1 cellular context compared by ENCODE assay signal in the genomic region with DNA sequence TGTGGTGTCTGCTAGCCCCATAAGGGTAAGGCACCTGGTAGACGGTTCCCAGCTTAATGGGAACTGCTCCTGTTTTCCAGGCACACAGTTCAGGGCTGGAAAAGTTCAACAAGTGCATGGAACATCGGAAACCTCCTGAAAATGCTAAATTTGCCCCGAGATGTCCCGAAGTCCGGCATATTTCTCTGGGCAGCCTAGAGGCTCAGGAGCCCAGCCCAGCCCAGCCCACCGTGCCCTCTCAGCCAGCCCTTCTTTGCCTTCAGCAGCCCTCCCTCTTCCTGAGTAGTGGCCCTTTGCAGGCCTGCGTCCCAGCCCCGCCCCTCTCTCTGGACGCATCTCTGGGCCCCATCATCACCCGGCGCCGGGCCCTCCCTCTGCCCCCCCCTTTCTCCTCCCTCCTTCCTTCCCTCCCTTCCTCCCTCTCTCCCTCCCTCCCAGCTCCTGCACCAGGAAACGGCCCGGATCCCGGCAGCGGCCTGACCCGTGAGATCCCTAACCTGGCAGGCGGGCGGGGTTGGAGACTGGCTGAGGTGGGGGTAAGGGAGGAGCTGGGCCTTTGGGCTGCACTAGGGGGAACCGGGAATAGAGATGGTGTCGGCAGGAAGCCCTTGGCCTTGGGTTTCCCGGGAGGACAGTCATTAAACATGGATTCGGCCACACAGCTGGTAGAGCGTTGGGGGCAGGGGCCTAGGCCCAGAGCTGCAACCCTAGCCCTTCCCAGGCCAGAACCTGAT.
TF ChIP-seq lines count a peak whose summit lies in the region.

Gene BCL2L2, plus strand, starts transcription at position 422 of the 734 bp plus-strand sequence. CDS start 935 bp downstream, outside the sequence.

TF ChIP-seq in HepG2, 621 proteins besides CTCF, POLR2A, EP300 and RAD21 (continued from another document and continues in another):
- TF ChIP-seq, protein P1, sequence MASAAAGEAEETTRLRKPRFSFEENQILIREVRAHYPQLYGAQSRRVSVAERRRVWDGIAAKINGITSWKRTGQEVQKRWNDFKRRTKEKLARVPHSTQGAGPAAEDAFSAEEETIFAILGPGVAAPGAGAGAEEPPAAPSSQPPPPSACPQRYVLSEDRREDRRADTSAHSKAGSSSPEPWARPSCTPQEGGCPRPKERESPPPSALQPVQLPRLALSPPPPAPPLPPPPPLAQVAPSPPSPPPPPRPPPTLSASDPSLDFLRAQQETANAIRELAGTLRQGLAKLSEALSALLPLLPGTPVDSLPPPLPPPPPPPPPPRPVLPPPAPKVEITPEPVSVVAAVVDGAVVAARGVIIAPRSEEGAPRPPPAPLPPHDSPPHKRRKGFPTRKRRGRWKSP (CRISPR knock-in tag; IDR thresholded peaks at IDR 0.05), result no peak
- TF ChIP-seq SMAD9 (CRISPR knock-in tag; IDR thresholded peaks at IDR 0.05) (peak; percentile 95), FOSL1 (CRISPR knock-in tag; IDR thresholded peaks at IDR 0.05; ENCODE audit: borderline replicate concordance) (0 out of 2 replicates have a peak, but pooled peaks have one; percentile 26), ZNF644 (CRISPR knock-in tag; IDR thresholded peaks at IDR 0.05; ENCODE audit: low read depth) (peak; percentile 84), KAT2B (IDR thresholded peaks at IDR 0.05; ENCODE audit: borderline replicate concordance, low read depth, low read length) (no peak), PCBP2 (optimal IDR thresholded peaks at IDR 0.05; ENCODE audit: low read depth, low read length, poor library complexity, severe bottlenecking) (peak; percentile 100), ZNF276 (CRISPR knock-in tag; IDR thresholded peaks at IDR 0.05; ENCODE audit: low read depth) (peak; percentile 88), JUND (CRISPR knock-in tag; IDR thresholded peaks at IDR 0.05) (peak; percentile 38; the same call in 1 of the 2 replicates), ARNT (IDR thresholded peaks at IDR 0.05) (no peak), ZNF407 (CRISPR knock-in tag; IDR thresholded peaks at IDR 0.05; ENCODE audit: not compliant biosample characterization) (peak; percentile 99), ZNF282 (IDR thresholded peaks at IDR 0.05; ENCODE audit: partially characterized antibody) (no peak), MTF2 (CRISPR knock-in tag; IDR thresholded peaks at IDR 0.05; ENCODE audit: borderline replicate concordance) (no peak), CREBL2 (CRISPR knock-in tag; IDR thresholded peaks at IDR 0.05; ENCODE audit: borderline replicate concordance) (peak; percentile 52; the same call in 1 of the 2 replicates), ZMYM3 (CRISPR knock-in tag; IDR thresholded peaks at IDR 0.05) (no peak; the same call in 1 of the 2 replicates), ZNF468 (CRISPR knock-in tag; IDR thresholded peaks at IDR 0.05) (no peak), ZNF329 (CRISPR knock-in tag; IDR thresholded peaks at IDR 0.05; ENCODE audit: low read depth) (no peak), RFX5 (IDR thresholded peaks at IDR 0.05; ENCODE audit: low read depth, low read length) (peak; percentile 55), ZNF274 (CRISPR knock-in tag; IDR thresholded peaks at IDR 0.05) (peak; percentile 97), RNF2 (conservative IDR thresholded peaks at IDR 0.05; ENCODE audit: low read depth) (peak; percentile 42; the same call in 1 of the 2 replicates), TBP (CRISPR knock-in tag; IDR thresholded peaks at IDR 0.05) (no peak), ATF1 (CRISPR knock-in tag; IDR thresholded peaks at IDR 0.05) (no peak), ZNF839 (CRISPR knock-in tag; IDR thresholded peaks at IDR 0.05; ENCODE audit: borderline replicate concordance) (peak; percentile 95), GMEB1 (CRISPR knock-in tag; IDR thresholded peaks at IDR 0.05; ENCODE audit: borderline replicate concordance) (peak; percentile 92), ZNF510 (CRISPR knock-in tag; IDR thresholded peaks at IDR 0.05; ENCODE audit: low read depth) (peak; percentile 94; the same call in 1 of the 2 replicates), ZNF382 (CRISPR knock-in tag; IDR thresholded peaks at IDR 0.05; ENCODE audit: borderline replicate concordance) (no peak), ZBTB42 (CRISPR knock-in tag; IDR thresholded peaks at IDR 0.05) (0 out of 2 replicates have a peak, but pooled peaks have one; percentile 60), GTF2F1 (IDR thresholded peaks at IDR 0.05; ENCODE audit: low read length) (peak; percentile 84), ZNF446 (CRISPR knock-in tag; IDR thresholded peaks at IDR 0.05) (peak; percentile 91), ZNF121 (CRISPR knock-in tag; IDR thresholded peaks at IDR 0.05) (no peak), NKX3-1 (CRISPR knock-in tag; IDR thresholded peaks at IDR 0.05) (no peak; the same call in 1 of the 2 replicates), ZNF776 (CRISPR knock-in tag; IDR thresholded peaks at IDR 0.05) (peak; percentile 60; the same call in 1 of the 2 replicates), ZNF564 (CRISPR knock-in tag; IDR thresholded peaks at IDR 0.05) (no peak)
- TF ChIP-seq, protein P2, sequence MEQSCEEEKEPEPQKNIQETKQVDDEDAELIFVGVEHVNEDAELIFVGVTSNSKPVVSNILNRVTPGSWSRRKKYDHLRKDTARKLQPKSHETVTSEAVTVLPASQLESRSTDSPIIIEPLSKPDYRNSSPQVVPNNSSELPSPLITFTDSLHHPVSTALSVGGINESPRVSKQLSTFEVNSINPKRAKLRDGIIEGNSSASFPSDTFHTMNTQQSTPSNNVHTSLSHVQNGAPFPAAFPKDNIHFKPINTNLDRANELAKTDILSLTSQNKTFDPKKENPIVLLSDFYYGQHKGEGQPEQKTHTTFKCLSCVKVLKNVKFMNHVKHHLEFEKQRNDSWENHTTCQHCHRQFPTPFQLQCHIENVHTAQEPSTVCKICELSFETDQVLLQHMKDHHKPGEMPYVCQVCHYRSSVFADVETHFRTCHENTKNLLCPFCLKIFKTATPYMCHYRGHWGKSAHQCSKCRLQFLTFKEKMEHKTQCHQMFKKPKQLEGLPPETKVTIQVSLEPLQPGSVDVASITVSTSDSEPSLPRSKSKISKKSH (CRISPR knock-in tag; IDR thresholded peaks at IDR 0.05; ENCODE audit: borderline replicate concordance), result peak; percentile 90
- TF ChIP-seq, protein P3, sequence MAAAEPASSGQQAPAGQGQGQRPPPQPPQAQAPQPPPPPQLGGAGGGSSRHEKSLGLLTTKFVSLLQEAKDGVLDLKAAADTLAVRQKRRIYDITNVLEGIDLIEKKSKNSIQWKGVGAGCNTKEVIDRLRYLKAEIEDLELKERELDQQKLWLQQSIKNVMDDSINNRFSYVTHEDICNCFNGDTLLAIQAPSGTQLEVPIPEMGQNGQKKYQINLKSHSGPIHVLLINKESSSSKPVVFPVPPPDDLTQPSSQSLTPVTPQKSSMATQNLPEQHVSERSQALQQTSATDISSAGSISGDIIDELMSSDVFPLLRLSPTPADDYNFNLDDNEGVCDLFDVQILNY (CRISPR knock-in tag; conservative IDR thresholded peaks at IDR 0.05), result peak; percentile 6; the same call in 1 of the 2 replicates
- TF ChIP-seq, protein P4, sequence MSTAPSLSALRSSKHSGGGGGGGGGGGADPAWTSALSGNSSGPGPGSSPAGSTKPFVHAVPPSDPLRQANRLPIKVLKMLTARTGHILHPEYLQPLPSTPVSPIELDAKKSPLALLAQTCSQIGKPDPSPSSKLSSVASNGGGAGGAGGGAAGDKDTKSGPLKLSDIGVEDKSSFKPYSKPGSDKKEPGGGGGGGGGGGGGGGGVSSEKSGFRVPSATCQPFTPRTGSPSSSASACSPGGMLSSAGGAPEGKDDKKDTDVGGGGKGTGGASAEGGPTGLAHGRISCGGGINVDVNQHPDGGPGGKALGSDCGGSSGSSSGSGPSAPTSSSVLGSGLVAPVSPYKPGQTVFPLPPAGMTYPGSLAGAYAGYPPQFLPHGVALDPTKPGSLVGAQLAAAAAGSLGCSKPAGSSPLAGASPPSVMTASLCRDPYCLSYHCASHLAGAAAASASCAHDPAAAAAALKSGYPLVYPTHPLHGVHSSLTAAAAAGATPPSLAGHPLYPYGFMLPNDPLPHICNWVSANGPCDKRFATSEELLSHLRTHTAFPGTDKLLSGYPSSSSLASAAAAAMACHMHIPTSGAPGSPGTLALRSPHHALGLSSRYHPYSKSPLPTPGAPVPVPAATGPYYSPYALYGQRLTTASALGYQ (CRISPR knock-in tag; IDR thresholded peaks at IDR 0.05), result 0 out of 2 replicates have a peak, but pooled peaks have one; percentile 77
- TF ChIP-seq, protein P5, sequence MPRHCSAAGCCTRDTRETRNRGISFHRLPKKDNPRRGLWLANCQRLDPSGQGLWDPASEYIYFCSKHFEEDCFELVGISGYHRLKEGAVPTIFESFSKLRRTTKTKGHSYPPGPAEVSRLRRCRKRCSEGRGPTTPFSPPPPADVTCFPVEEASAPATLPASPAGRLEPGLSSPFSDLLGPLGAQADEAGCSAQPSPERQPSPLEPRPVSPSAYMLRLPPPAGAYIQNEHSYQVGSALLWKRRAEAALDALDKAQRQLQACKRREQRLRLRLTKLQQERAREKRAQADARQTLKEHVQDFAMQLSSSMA (CRISPR knock-in tag; IDR thresholded peaks at IDR 0.05), result peak; percentile 91
